In genomic region chr3:22886394-22886793, GRCh38 we compare ENCODE assay signal across 17 cellular contexts.
DNase-seq lines count a peak whose midpoint lies in the region; ATAC-seq and TF ChIP-seq lines count a peak whose summit lies in the region.
"Had no signal": no experiment of that assay in that cellular context is flagged by ENCODE, and none has a peak within 500 bp of the region (broad histone marks: within the 10 kb centered on the region; RNA-seq: fewer than 3 reads in every experiment).

No MANE protein-coding gene starts in this region.

- dilution Hi-C loops in mammary epithelial cell (cut with HindIII; ENCODE audit: low sequenced_read_pairs) = no loop called here

- no TSS peak for BruUV-seq in mammary epithelial cell (replicated peaks; lab: Mats Ljungman, UMichigan)

- no peaks in the 10 kb centered on the region for H3K79me2 ChIP-seq in mammary epithelial cell (ENCODE audit: insufficient read depth, low read length)

- CTCF ChIA-PET in mammary epithelial cell (lab: Charles Lee; ENCODE audit: low non-redundant PET) = interaction anchor here (0.6 kb wide), 1 partner anchor 16 kb away, joined by 3 read pairs; no protein-coding TSS in a partner anchor

- intact Hi-C loops in right cardiac atrium (cut with DNase I) = no loop called here
- intact Hi-C loops in gastrocnemius medialis (cut with DNase I; ENCODE audit: low total_unique reads) = no loop called here
- intact Hi-C loops in mammary epithelial cell (cut with micrococcal nuclease) = no loop called here

- no peaks in the 10 kb centered on the region for H4K20me1 ChIP-seq in mammary epithelial cell (ENCODE audit: insufficient read depth, low read length)

- no peak overlapping the region for H2AFZ ChIP-seq in mammary epithelial cell (ENCODE audit: low read depth, low read length)

- no peak overlapping the region for H3K27ac ChIP-seq in right cardiac atrium (ENCODE audit: low read length)
- peak overlapping the region; percentile 42 to 59 (median 48) for H3K27ac ChIP-seq in gastrocnemius medialis
- no peak overlapping the region for H3K27ac ChIP-seq in mammary epithelial cell (ENCODE audit: insufficient read depth, low read depth, low read length)
- H3K27ac ChIP-seq: esophagus squamous epithelium had no signal

- H3K36me3 ChIP-seq in gastrocnemius medialis (no peaks in the 10 kb centered on the region), mammary epithelial cell (ENCODE audit: insufficient read depth, low read length) (no peaks in the 10 kb centered on the region)
- H3K36me3 ChIP-seq: esophagus squamous epithelium, MG63 had no signal

- DNase-seq in LNCaP clone FGC (ENCODE audit: low read depth) = peak; percentile 58
- DNase-seq in cerebellum (ENCODE audit: low spot score) = peak; percentile 77
- peak; percentile 35 to 69 (median 36) for DNase-seq in right cardiac atrium
- DNase-seq in gastrocnemius medialis = peak; percentile 40 to 71
- DNase-seq in GOT3 (lab: John Stamatoyannopoulos, UW) = no peak
- DNase-seq in A172 (ENCODE audit: low spot score) = no peak
- DNase-seq in AG08395 (ENCODE audit: low spot score) = no peak
- DNase-seq in mammary epithelial cell = no peak
- DNase-seq: activated CD4-positive, alpha-beta T cell treated with anti-CD3 and anti-CD28 coated beads, Interleukin-2, amount 50 U/mL, for 1 hour; activated naive CD4-positive, alpha-beta T cell; CD4-positive, CD25-positive, alpha-beta regulatory T cell; DMS53; effector memory CD8-positive, alpha-beta T cell; esophagus squamous epithelium; MG63; naive thymus-derived CD8-positive, alpha-beta T cell; stimulated activated CD4-positive, alpha-beta T cell treated with anti-CD3 and anti-CD28 coated beads, Interleukin-4, amount 100 ng/mL, for 4 hours had no signal

- 36% methylated on average over 3 of the region's 3 CpGs for WGBS in right cardiac atrium
- 81% methylated on average over 3 of the region's 3 CpGs for WGBS in mammary epithelial cell (ENCODE audit: low coverage, missing lambda C conversion rate)

- no peak overlapping the region for H3K4me2 ChIP-seq in mammary epithelial cell (ENCODE audit: insufficient read depth, low read depth, low read length)

- ATAC-seq in right cardiac atrium = peak in 1 of 2 donors; percentile 64
- peak; percentile 90 to 91 for ATAC-seq in gastrocnemius medialis
- ATAC-seq: effector memory CD8-positive, alpha-beta T cell; naive thymus-derived CD8-positive, alpha-beta T cell had no signal

- TF ChIP-seq POLR2A in gastrocnemius medialis (IDR thresholded peaks at IDR 0.05) = no peak

- TF ChIP-seq CTCF in LNCaP clone FGC (IDR thresholded peaks at IDR 0.05; ENCODE audit: control insufficient read depth, extremely low read depth, insufficient read depth) = no peak
- no peak for TF ChIP-seq CTCF in gastrocnemius medialis (IDR thresholded peaks at IDR 0.05 in 4 of 5, conservative IDR thresholded peaks at IDR 0.05 in 1 of 5)
- TF ChIP-seq CTCF in mammary epithelial cell (conservative IDR thresholded peaks at IDR 0.05 in 1 of 2, IDR thresholded peaks at IDR 0.05 in 1 of 2; ENCODE audit: extremely low read depth in 1 of 2, insufficient read depth in 1 of 2, low read depth in 1 of 2, low read length in 2 of 2) = no peak

- H3K4me3 ChIP-seq in LNCaP clone FGC (ENCODE audit: low read depth, low read length) (no peak overlapping the region), right cardiac atrium (ENCODE audit: low read length) (no peak overlapping the region), gastrocnemius medialis (peak overlapping the region in 1 of 4 donors; percentile 14), mammary epithelial cell (replicated peaks in 1 of 3; ENCODE audit: insufficient read depth in 1 of 3, low read depth in 2 of 3, low read length in 3 of 3) (no peak overlapping the region)
- H3K4me3 ChIP-seq: esophagus squamous epithelium, MG63 had no signal

- H3K27me3 ChIP-seq in right cardiac atrium (ENCODE audit: control insufficient read depth, insufficient read depth) (no peaks in the 10 kb centered on the region), gastrocnemius medialis (no peaks in the 10 kb centered on the region), mammary epithelial cell (ENCODE audit: insufficient read depth, low read length) (no peaks in the 10 kb centered on the region)
- H3K27me3 ChIP-seq: esophagus squamous epithelium, MG63 had no signal

- no peaks in the 10 kb centered on the region for H3K9me3 ChIP-seq in right cardiac atrium (ENCODE audit: control insufficient read depth, low read length)
- H3K9me3 ChIP-seq in gastrocnemius medialis = no peaks in the 10 kb centered on the region
- no peaks in the 10 kb centered on the region for H3K9me3 ChIP-seq in mammary epithelial cell (replicated peaks; ENCODE audit: insufficient read depth, low read length)
- H3K9me3 ChIP-seq: esophagus squamous epithelium, MG63 had no signal

- H3K9ac ChIP-seq in mammary epithelial cell (ENCODE audit: insufficient read depth, low read length) = no peak overlapping the region

- in situ Hi-C loops in gastrocnemius medialis (cut with MboI; ENCODE audit: low sequenced_read_pairs in 4 of 4) = no loop called here
- in situ Hi-C loops in mammary epithelial cell (cut with MboI; ENCODE audit: low sequenced_read_pairs in 2 of 2) = loop anchor here (10.0 to 25.0 kb wide), 2 partner anchors 322 to 324 kb away; no protein-coding TSS in a partner anchor

- H3K4me1 ChIP-seq in right cardiac atrium (ENCODE audit: control insufficient read depth, insufficient read depth, low read length) (no peaks in the 10 kb centered on the region), gastrocnemius medialis (peaks cover 6 to 7% of the 10 kb centered on the region in 2 donors), mammary epithelial cell (ENCODE audit: insufficient read depth, low read length) (no peaks in the 10 kb centered on the region)
- H3K4me1 ChIP-seq: esophagus squamous epithelium had no signal

Comparison
In these comparisons a context has a peak if more than half of its experiments do, and no peak if none do; other contexts are left out.
1. DNase-seq: peak in LNCaP clone FGC (single experiment), cerebellum (single experiment), right cardiac atrium (3 of 3) and gastrocnemius medialis (2 of 2); none in GOT3 (single experiment), A172 (single experiment), AG08395 (single experiment) and mammary epithelial cell (single experiment).
2. H3K27ac ChIP-seq: peak in gastrocnemius medialis (4 of 4); none in right cardiac atrium (single experiment) and mammary epithelial cell (single experiment).
3. in situ Hi-C loops: an anchor here in mammary epithelial cell (10.0 to 25.0 kb wide); none called in gastrocnemius medialis.